In genomic region chr1:230196077-230196476, GRCh38 we compare ENCODE assay signal across 20 cellular contexts.
"Had no signal": no experiment of that assay in that cellular context is flagged by ENCODE, and none has a peak within 500 bp of the region (broad histone marks: within the 10 kb centered on the region; RNA-seq: fewer than 3 reads in every experiment).

No MANE protein-coding gene starts in this region.

- H3K27ac Mint-ChIP-seq: stimulated activated naive B cell treated with anti-CD40 and anti-IgM and Interleukin-4, amounts not matched to agents 10 μg/mL and 1 μg/mL and 100 μg/mL, for 72 hours had no signal

- H3K9me3 ChIP-seq: gastrocnemius medialis, heart right ventricle, mucosa of descending colon, ovary, right atrium auricular region, sigmoid colon, suprapubic skin, thyroid gland, upper lobe of right lung, vagina had no signal

- H3K9me3 Mint-ChIP-seq: naive thymus-derived CD8-positive, alpha-beta T cell; stimulated activated naive B cell treated with anti-CD40 and anti-IgM and Interleukin-4, amounts not matched to agents 10 μg/mL and 1 μg/mL and 100 μg/mL, for 72 hours had no signal

- ATAC-seq: gastrocnemius medialis; heart right ventricle; mucosa of descending colon; naive thymus-derived CD8-positive, alpha-beta T cell; stimulated activated naive B cell treated with anti-CD40 and anti-IgM and Interleukin-4, amounts not matched to agents 10 μg/mL and 1 μg/mL and 100 μg/mL, for 72 hours; upper lobe of right lung had no signal

- H3K27ac ChIP-seq: coronary artery, gastrocnemius medialis, heart right ventricle, ovary, right atrium auricular region, sigmoid colon, skin epidermis, suprapubic skin, thyroid gland, upper lobe of right lung, vagina had no signal

- H3K4me3 ChIP-seq: coronary artery, gastrocnemius medialis, heart right ventricle, mucosa of descending colon, ovary, right atrium auricular region, sigmoid colon, skin epidermis, suprapubic skin, thyroid gland, upper lobe of right lung, vagina had no signal

- H3K4me3 Mint-ChIP-seq: stimulated activated naive B cell treated with anti-CD40 and anti-IgM and Interleukin-4, amounts not matched to agents 10 μg/mL and 1 μg/mL and 100 μg/mL, for 72 hours had no signal

- DNase-seq: effector CD4-positive, alpha-beta T cell; gastrocnemius medialis; heart right ventricle; hypothalamus; kidney glomerular epithelial cell; mammary epithelial cell; mucosa of descending colon; naive thymus-derived CD8-positive, alpha-beta T cell; sigmoid colon; stimulated activated CD4-positive, alpha-beta T cell treated with anti-CD3 and anti-CD28 coated beads, Interleukin-2, amount 100 ng/mL, for 24 hours; stimulated activated CD4-positive, alpha-beta T cell treated with anti-CD3 and anti-CD28 coated beads, Interleukin-4, amount 100 ng/mL, for 4 hours; stimulated activated naive B cell treated with anti-CD40 and anti-IgM and Interleukin-4, amounts not matched to agents 10 μg/mL and 1 μg/mL and 100 μg/mL, for 72 hours; thyroid gland; upper lobe of right lung had no signal

- H3K27me3 ChIP-seq: gastrocnemius medialis, heart right ventricle, ovary, right atrium auricular region, sigmoid colon, suprapubic skin, thyroid gland, upper lobe of right lung, vagina had no signal

- H3K36me3 ChIP-seq: gastrocnemius medialis, ovary, right atrium auricular region, sigmoid colon, suprapubic skin, thyroid gland, upper lobe of right lung, vagina had no signal

- H3K27me3 Mint-ChIP-seq: naive thymus-derived CD8-positive, alpha-beta T cell; stimulated activated naive B cell treated with anti-CD40 and anti-IgM and Interleukin-4, amounts not matched to agents 10 μg/mL and 1 μg/mL and 100 μg/mL, for 72 hours had no signal
